ENCODE assay signal across 7 cellular contexts in the genomic region with DNA sequence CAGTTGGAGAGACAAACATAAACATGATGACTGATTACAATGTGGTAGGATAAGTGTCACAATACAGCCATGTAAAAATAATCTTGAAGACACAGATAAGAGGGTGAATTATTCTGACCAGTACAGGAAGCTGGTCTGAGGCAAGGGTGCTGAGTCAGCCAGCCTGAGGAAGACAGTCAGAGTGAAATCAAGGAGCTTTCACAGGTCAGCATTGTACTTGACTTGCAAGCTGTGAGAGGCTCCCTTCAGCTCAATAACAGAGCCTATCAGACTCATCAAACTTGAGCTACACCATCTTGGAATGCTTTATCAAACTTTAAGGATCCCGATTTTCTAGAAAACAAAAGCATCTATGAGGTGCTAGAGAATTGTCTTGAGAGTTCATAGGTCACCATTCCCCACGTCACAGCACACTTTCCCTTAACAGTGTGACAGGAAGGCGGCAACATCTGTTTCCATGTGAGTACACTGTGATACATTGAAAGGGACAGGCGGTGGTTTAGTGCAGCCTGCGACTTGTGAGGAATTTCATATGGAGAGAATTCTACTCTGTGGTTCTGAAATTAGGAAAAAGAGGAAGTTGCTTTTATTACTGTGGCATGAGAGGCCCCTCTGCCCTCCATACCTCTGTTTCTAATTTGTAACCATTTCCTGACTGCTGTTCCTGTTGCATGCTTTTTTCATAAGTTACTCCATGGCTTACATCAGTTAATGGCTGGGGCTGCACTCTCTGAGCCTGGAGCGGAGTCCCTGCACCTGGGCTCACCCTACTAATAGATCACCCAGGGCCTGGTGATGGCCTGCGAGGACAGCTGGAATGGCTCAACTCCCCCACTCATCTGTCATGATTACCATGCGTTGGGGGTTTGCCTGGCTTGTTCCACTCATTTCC.
DNase-seq lines count a peak whose midpoint lies in the region; ATAC-seq lines count a peak whose summit lies in the region.

No MANE protein-coding gene starts in this region.

- intact Hi-C loops in left colon (cut with DNase I, micrococcal nuclease) = no loop called here

- DNase-seq in RKO (ENCODE audit: low spot score) (peak; percentile 57), hepatic stellate cell (ENCODE audit: low spot score) (peak; percentile 15), left colon (no peak), mesenteric fat pad (ENCODE audit: low spot score) (no peak), midbrain (lab: John Stamatoyannopoulos, UW) (no peak)

- ATAC-seq in GM18870 (IDR thresholded peaks at IDR 0.05; ENCODE audit: unreplicated experiment) = peak; percentile 79
- ATAC-seq in HG02852 (IDR thresholded peaks at IDR 0.05; ENCODE audit: unreplicated experiment) = peak; percentile 74
- no peak for ATAC-seq in left colon

Comparison
In these comparisons a context has a peak if more than half of its experiments do, and no peak if none do; other contexts are left out.
1. DNase-seq: peak in RKO (single experiment) and hepatic stellate cell (single experiment); none in left colon (0 of 2), mesenteric fat pad (single experiment) and midbrain (single experiment).